ENCODE assay signal across 1 cellular context in the genomic region with DNA sequence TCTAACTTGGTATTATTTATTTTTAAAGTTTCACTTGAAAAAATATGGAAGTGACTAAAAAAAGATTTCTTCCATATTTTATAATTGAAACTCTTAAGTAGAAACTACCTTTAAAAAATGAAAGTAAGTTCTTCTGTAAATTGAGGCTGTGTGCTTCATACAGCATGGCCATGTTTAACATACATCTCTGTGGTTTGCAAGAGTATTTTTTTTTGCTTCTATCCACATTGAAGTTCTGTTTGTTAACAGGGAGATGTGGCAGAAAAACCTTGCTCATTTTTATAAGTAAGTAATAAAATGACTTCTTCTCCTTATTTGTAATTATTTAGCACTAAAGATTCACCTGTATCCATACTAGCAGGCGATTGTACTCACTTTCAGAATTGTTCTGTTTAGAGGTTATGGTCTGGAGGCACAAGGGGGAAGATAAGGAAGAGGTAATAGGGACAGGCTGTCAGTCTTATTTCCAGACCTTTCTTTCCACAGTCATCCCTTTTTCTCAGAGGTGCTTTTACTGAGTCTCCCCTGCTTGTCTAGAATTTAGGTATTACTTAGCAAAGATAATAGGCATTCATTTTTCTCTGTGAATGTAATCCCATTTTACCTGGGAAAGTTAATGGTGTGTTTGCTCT.
TF ChIP-seq lines count a peak whose summit lies in the region.

No MANE protein-coding gene starts in this region.

TF ChIP-seq in K562, 482 proteins besides CTCF, POLR2A, EP300 and RAD21 (continues in another document):
- TF ChIP-seq CBX5 (IDR thresholded peaks at IDR 0.05; ENCODE audit: borderline replicate concordance, low read depth) (no peak), ZNF311 (CRISPR knock-in tag; IDR thresholded peaks at IDR 0.05) (peak; percentile 4; the same call in 1 of the 2 replicates), NRF1 (conservative IDR thresholded peaks at IDR 0.05 in 1 of 2, IDR thresholded peaks at IDR 0.05 in 1 of 2) (no peak), DMBX1 (CRISPR knock-in tag; IDR thresholded peaks at IDR 0.05; ENCODE audit: borderline replicate concordance) (peak; percentile 24; the same call in 1 of the 2 replicates), XRCC5 (IDR thresholded peaks at IDR 0.05; ENCODE audit: low read depth, low read length) (no peak), SOX6 (IDR thresholded peaks at IDR 0.05) (no peak), ARNT (IDR thresholded peaks at IDR 0.05) (no peak), TEAD1 (CRISPR knock-in tag; IDR thresholded peaks at IDR 0.05) (0 out of 4 replicates have a peak, but pooled peaks of 1 of the 2 experiments have one; percentile 22), CBFA2T3 (IDR thresholded peaks at IDR 0.05) (no peak), MCM5 (IDR thresholded peaks at IDR 0.05; ENCODE audit: low read depth) (no peak), ZNF511 (CRISPR knock-in tag; IDR thresholded peaks at IDR 0.05) (no peak), SFPQ (IDR thresholded peaks at IDR 0.05; ENCODE audit: low read depth, low read length) (no peak), POLR2H (tag; IDR thresholded peaks at IDR 0.05; ENCODE audit: low read depth) (peak; percentile 75), FOXA1 (IDR thresholded peaks at IDR 0.05; ENCODE audit: borderline replicate concordance) (no peak), SMAD3 (CRISPR knock-in tag; conservative IDR thresholded peaks at IDR 0.05) (no peak)
- TF ChIP-seq, protein P1, sequence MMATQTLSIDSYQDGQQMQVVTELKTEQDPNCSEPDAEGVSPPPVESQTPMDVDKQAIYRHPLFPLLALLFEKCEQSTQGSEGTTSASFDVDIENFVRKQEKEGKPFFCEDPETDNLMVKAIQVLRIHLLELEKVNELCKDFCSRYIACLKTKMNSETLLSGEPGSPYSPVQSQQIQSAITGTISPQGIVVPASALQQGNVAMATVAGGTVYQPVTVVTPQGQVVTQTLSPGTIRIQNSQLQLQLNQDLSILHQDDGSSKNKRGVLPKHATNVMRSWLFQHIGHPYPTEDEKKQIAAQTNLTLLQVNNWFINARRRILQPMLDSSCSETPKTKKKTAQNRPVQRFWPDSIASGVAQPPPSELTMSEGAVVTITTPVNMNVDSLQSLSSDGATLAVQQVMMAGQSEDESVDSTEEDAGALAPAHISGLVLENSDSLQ (IDR thresholded peaks at IDR 0.05) = peak; percentile 88
- TF ChIP-seq, protein P2, sequence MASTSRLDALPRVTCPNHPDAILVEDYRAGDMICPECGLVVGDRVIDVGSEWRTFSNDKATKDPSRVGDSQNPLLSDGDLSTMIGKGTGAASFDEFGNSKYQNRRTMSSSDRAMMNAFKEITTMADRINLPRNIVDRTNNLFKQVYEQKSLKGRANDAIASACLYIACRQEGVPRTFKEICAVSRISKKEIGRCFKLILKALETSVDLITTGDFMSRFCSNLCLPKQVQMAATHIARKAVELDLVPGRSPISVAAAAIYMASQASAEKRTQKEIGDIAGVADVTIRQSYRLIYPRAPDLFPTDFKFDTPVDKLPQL (IDR thresholded peaks at IDR 0.05; ENCODE audit: extremely low read depth, insufficient read length) = no peak
- TF ChIP-seq, protein P3, sequence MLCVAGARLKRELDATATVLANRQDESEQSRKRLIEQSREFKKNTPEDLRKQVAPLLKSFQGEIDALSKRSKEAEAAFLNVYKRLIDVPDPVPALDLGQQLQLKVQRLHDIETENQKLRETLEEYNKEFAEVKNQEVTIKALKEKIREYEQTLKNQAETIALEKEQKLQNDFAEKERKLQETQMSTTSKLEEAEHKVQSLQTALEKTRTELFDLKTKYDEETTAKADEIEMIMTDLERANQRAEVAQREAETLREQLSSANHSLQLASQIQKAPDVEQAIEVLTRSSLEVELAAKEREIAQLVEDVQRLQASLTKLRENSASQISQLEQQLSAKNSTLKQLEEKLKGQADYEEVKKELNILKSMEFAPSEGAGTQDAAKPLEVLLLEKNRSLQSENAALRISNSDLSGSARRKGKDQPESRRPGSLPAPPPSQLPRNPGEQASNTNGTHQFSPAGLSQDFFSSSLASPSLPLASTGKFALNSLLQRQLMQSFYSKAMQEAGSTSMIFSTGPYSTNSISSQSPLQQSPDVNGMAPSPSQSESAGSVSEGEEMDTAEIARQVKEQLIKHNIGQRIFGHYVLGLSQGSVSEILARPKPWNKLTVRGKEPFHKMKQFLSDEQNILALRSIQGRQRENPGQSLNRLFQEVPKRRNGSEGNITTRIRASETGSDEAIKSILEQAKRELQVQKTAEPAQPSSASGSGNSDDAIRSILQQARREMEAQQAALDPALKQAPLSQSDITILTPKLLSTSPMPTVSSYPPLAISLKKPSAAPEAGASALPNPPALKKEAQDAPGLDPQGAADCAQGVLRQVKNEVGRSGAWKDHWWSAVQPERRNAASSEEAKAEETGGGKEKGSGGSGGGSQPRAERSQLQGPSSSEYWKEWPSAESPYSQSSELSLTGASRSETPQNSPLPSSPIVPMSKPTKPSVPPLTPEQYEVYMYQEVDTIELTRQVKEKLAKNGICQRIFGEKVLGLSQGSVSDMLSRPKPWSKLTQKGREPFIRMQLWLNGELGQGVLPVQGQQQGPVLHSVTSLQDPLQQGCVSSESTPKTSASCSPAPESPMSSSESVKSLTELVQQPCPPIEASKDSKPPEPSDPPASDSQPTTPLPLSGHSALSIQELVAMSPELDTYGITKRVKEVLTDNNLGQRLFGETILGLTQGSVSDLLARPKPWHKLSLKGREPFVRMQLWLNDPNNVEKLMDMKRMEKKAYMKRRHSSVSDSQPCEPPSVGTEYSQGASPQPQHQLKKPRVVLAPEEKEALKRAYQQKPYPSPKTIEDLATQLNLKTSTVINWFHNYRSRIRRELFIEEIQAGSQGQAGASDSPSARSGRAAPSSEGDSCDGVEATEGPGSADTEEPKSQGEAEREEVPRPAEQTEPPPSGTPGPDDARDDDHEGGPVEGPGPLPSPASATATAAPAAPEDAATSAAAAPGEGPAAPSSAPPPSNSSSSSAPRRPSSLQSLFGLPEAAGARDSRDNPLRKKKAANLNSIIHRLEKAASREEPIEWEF (CRISPR knock-in tag; IDR thresholded peaks at IDR 0.05) = 0 out of 2 replicates have a peak, but pooled peaks have one; percentile 52
- TF ChIP-seq, protein P4, sequence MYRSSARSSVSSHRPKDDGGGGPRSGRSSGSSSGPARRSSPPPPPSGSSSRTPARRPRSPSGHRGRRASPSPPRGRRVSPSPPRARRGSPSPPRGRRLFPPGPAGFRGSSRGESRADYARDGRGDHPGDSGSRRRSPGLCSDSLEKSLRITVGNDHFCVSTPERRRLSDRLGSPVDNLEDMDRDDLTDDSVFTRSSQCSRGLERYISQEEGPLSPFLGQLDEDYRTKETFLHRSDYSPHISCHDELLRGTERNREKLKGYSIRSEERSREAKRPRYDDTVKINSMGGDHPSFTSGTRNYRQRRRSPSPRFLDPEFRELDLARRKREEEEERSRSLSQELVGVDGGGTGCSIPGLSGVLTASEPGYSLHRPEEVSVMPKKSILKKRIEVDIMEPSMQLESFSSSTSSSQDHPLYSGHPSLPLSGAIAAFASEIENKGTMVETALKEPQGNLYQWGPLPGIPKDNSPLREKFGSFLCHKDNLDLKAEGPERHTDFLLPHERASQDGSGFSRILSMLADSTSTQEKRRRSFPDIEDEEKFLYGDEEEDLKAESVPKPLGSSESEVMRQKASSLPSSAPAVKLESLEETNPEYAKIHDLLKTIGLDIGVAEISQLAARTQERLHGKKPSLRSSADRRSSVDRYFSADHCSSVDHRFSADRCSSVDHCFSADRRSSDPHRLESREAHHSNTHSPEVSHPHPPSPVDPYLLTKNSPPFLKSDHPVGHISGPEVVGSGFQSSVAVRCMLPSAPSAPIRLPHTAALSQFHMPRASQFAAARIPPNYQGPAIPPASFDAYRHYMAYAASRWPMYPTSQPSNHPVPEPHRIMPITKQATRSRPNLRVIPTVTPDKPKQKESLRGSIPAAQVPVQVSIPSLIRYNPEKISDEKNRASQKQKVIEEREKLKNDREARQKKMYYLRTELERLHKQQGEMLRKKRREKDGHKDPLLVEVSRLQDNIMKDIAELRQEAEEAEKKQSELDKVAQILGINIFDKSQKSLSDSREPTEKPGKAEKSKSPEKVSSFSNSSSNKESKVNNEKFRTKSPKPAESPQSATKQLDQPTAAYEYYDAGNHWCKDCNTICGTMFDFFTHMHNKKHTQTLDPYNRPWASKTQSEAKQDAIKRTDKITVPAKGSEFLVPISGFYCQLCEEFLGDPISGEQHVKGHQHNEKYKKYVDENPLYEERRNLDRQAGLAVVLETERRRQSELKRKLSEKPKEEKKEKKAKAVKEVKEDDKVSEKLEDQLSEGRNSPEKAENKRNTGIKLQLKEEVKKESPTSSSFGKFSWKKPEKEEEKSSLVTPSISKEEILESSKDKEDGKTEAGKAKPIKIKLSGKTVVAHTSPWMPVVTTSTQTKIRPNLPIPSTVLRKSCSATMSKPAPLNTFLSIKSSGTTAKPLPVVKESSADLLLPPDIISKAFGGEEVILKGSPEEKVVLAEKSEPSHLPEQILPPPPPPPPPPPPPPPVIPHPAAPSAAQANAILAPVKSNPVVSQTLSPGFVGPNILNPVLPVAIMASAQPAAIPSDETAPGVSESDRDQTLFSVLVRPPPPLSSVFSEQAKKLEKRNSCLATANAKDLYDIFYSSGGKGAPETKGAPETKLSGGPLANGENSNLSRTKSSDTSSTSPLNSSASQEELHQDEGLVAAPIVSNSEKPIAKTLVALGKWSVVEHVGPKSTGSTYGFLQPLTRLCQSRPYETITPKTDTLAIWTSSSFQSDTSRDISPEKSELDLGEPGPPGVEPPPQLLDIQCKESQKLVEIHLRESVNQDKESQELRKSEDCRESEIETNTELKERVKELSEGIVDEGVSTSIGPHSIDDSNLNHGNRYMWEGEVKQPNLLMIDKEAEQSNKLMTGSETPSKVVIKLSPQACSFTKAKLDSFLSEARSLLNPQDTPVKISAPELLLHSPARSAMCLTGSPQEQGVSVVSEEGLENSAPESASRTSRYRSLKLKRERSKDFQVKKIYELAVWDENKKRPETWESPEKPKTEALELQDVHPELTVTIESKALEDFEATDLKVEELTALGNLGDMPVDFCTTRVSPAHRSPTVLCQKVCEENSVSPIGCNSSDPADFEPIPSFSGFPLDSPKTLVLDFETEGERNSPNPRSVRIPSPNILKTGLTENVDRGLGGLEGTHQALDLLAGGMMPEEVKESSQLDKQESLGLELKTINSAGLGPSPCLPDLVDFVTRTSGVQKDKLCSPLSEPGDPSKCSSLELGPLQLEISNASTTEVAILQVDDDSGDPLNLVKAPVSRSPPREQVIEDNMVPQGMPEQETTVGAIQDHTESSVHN (IDR thresholded peaks at IDR 0.05; ENCODE audit: borderline replicate concordance in 1 of 2, low read depth in 1 of 2) = 0 out of 4 replicates have a peak, but pooled peaks of 1 of the 2 experiments have one; percentile 47
